In genomic region chr15:67136802-67137201, GRCh38 we compare ENCODE assay signal across 15 cellular contexts.
A peak's percentile ranks its signal among the peaks of the same experiment; 100 is the strongest.
DNase-seq lines count a peak whose midpoint lies in the region; ATAC-seq and TF ChIP-seq lines count a peak whose summit lies in the region.
"Had no signal": no experiment of that assay in that cellular context is flagged by ENCODE, and none has a peak within 500 bp of the region (broad histone marks: within the 10 kb centered on the region; RNA-seq: fewer than 3 reads in every experiment).

No MANE protein-coding gene starts in this region.

- peak overlapping the region; percentile 80 for H3K27ac Mint-ChIP-seq in activated T-cell treated with anti-CD3 and anti-CD28 coated beads, Interleukin-2, amount 50 U/mL, for 24 hours
- peak overlapping the region; percentile 66 for H3K27ac Mint-ChIP-seq in activated T-helper 1 cell treated with anti-CD3 and anti-CD28 coated beads, Interleukin-12 subunit alpha, Interleukin-12 subunit beta, Interleukin-2, Interleukin-4 antibody, amounts not matched to agents 30 ng/mL and 10 ng/mL and 1 ng/mL, durations not matched to agents 14 hours and 24 hours and 36 hours
- peak overlapping the region; percentile 62 for H3K27ac Mint-ChIP-seq in memory B cell

- H3K27me3 ChIP-seq in thyroid gland: no peaks in the 10 kb centered on the region

- H3K4me1 Mint-ChIP-seq in activated T-cell treated with anti-CD3 and anti-CD28 coated beads, Interleukin-2, amount 50 U/mL, for 24 hours (ENCODE audit: low read depth): peaks cover 93% of the 10 kb centered on the region
- H3K4me1 Mint-ChIP-seq in activated T-helper 1 cell treated with anti-CD3 and anti-CD28 coated beads, Interleukin-12 subunit alpha, Interleukin-12 subunit beta, Interleukin-2, Interleukin-4 antibody, amounts not matched to agents 30 ng/mL and 10 ng/mL and 1 ng/mL, durations not matched to agents 14 hours and 24 hours and 36 hours (ENCODE audit: low read depth): peaks cover 100% of the 10 kb centered on the region
- peaks cover 61% of the 10 kb centered on the region for H3K4me1 Mint-ChIP-seq in memory B cell

- no peaks in the 10 kb centered on the region for H3K9me3 Mint-ChIP-seq in activated T-cell treated with anti-CD3 and anti-CD28 coated beads, Interleukin-2, amount 50 U/mL, for 24 hours
- no peaks in the 10 kb centered on the region for H3K9me3 Mint-ChIP-seq in activated T-helper 1 cell treated with anti-CD3 and anti-CD28 coated beads, Interleukin-12 subunit alpha, Interleukin-12 subunit beta, Interleukin-2, Interleukin-4 antibody, amounts not matched to agents 30 ng/mL and 10 ng/mL and 1 ng/mL, durations not matched to agents 14 hours and 24 hours and 36 hours
- H3K9me3 Mint-ChIP-seq in memory B cell: no peaks in the 10 kb centered on the region

- peak overlapping the region; percentile 71 to 84 (median 83) for H3K27ac ChIP-seq in thyroid gland

- no peaks in the 10 kb centered on the region for H3K9me3 ChIP-seq in thyroid gland
- H3K9me3 ChIP-seq: HAP-1 had no signal

- no peak overlapping the region for H3K4me3 ChIP-seq in thyroid gland (replicated peaks in 1 of 3)
- H3K4me3 ChIP-seq: HAP-1 had no signal

- peak overlapping the region; percentile 53 for H3K4me3 Mint-ChIP-seq in activated T-cell treated with anti-CD3 and anti-CD28 coated beads, Interleukin-2, amount 50 U/mL, for 24 hours
- peak overlapping the region; percentile 23 for H3K4me3 Mint-ChIP-seq in activated T-helper 1 cell treated with anti-CD3 and anti-CD28 coated beads, Interleukin-12 subunit alpha, Interleukin-12 subunit beta, Interleukin-2, Interleukin-4 antibody, amounts not matched to agents 30 ng/mL and 10 ng/mL and 1 ng/mL, durations not matched to agents 14 hours and 24 hours and 36 hours
- peak overlapping the region; percentile 14 for H3K4me3 Mint-ChIP-seq in memory B cell

- H3K36me3 Mint-ChIP-seq in activated T-cell treated with anti-CD3 and anti-CD28 coated beads, Interleukin-2, amount 50 U/mL, for 24 hours (ENCODE audit: low read depth): peaks cover 16% of the 10 kb centered on the region
- peaks cover 45% of the 10 kb centered on the region for H3K36me3 Mint-ChIP-seq in activated T-helper 1 cell treated with anti-CD3 and anti-CD28 coated beads, Interleukin-12 subunit alpha, Interleukin-12 subunit beta, Interleukin-2, Interleukin-4 antibody, amounts not matched to agents 30 ng/mL and 10 ng/mL and 1 ng/mL, durations not matched to agents 14 hours and 24 hours and 36 hours (ENCODE audit: low read depth)
- no peaks in the 10 kb centered on the region for H3K36me3 Mint-ChIP-seq in memory B cell

- intact Hi-C loops in activated T-helper 1 cell treated with anti-CD3 and anti-CD28 coated beads, Interleukin-12 subunit alpha, Interleukin-12 subunit beta, Interleukin-2, Interleukin-4 antibody, amounts not matched to agents 30 ng/mL and 10 ng/mL and 1 ng/mL, durations not matched to agents 14 hours and 24 hours and 36 hours (cut with micrococcal nuclease): loop anchor here (1.0 kb wide), 1 partner anchor 10 kb away; no protein-coding TSS in a partner anchor
- intact Hi-C loops in thyroid gland (cut with DNase I): no loop called here

- ATAC-seq in memory B cell (ENCODE audit: low read depth) (no peak), HG03045 (IDR thresholded peaks at IDR 0.05; ENCODE audit: unreplicated experiment) (no peak)
- ATAC-seq: sciatic nerve had no signal

- WGBS in thyroid gland, 2 donors: 95 to 96% methylated on average over 3 of the region's 3 CpGs

- DNase-seq in activated T-cell treated with anti-CD3 and anti-CD28 coated beads, Interleukin-2, amount 50 U/mL, for 24 hours: no peak
- DNase-seq in activated T-cell treated with anti-CD3 and anti-CD28 coated beads, Interleukin-2, amount 50 U/mL, for 1 hour: no peak
- no peak for DNase-seq in activated T-helper 1 cell treated with anti-CD3 and anti-CD28 coated beads, Interleukin-12 subunit alpha, Interleukin-12 subunit beta, Interleukin-2, Interleukin-4 antibody, amounts not matched to agents 30 ng/mL and 10 ng/mL and 1 ng/mL, durations not matched to agents 14 hours and 24 hours and 36 hours (ENCODE audit: low spot score)
- no peak for DNase-seq in memory B cell (ENCODE audit: low spot score in 2 of 2)
- DNase-seq in thyroid gland: peak in 1 of 2 donors; percentile 1
- DNase-seq in SKM-1 treated with dmso at 0.1 percent for 144 hours (lab: John Stamatoyannopoulos, UW; ENCODE audit: unreplicated experiment): no peak
- DNase-seq in effector CD8-positive, alpha-beta T cell (lab: John Stamatoyannopoulos, UW): no peak
- DNase-seq: activated CD4-positive, CD25-positive, alpha-beta regulatory T cell treated with anti-CD3 and anti-CD28 coated beads, Interleukin-2, amount 50 U/mL, for 72 hours; amniotic stem cell; hippocampal formation; midbrain; NCI-H2227 treated with DMSO at 0.1 percent for 48 hours had no signal

- no peak for TF ChIP-seq POLR2A in thyroid gland (IDR thresholded peaks at IDR 0.05)

- no peaks in the 10 kb centered on the region for H3K36me3 ChIP-seq in thyroid gland
- H3K36me3 ChIP-seq: HAP-1 had no signal

- TF ChIP-seq CTCF in thyroid gland (IDR thresholded peaks at IDR 0.05): no peak

- H3K4me1 ChIP-seq in thyroid gland: peaks cover 99 to 100% of the 10 kb centered on the region in 2 donors

- no peaks in the 10 kb centered on the region for H3K27me3 Mint-ChIP-seq in activated T-cell treated with anti-CD3 and anti-CD28 coated beads, Interleukin-2, amount 50 U/mL, for 24 hours
- H3K27me3 Mint-ChIP-seq in activated T-helper 1 cell treated with anti-CD3 and anti-CD28 coated beads, Interleukin-12 subunit alpha, Interleukin-12 subunit beta, Interleukin-2, Interleukin-4 antibody, amounts not matched to agents 30 ng/mL and 10 ng/mL and 1 ng/mL, durations not matched to agents 14 hours and 24 hours and 36 hours (ENCODE audit: insufficient read depth): no peaks in the 10 kb centered on the region
- H3K27me3 Mint-ChIP-seq in memory B cell: no peaks in the 10 kb centered on the region
